ENCODE assay signal across 15 cellular contexts in genomic region chr10:122333037-122333436, GRCh38. TPM values are rescaled to one million over a fixed set of nuclear protein-coding genes. Genes with fewer than 3 reads are reported as not detected.
DNase-seq lines count a peak whose midpoint lies in the region; ATAC-seq and TF ChIP-seq lines count a peak whose summit lies in the region.
"Had no signal": no experiment of that assay in that cellular context is flagged by ENCODE, and none has a peak within 500 bp of the region (broad histone marks: within the 10 kb centered on the region; RNA-seq: fewer than 3 reads in every experiment).

No MANE protein-coding gene starts in this region.

- H3K4me1 ChIP-seq in foreskin keratinocyte, result peaks cover under 1% of the 10 kb centered on the region
- H3K4me1 ChIP-seq: HAP-1, parathyroid adenoma had no signal

- H3K27ac ChIP-seq in foreskin keratinocyte, result no peak overlapping the region
- H3K27ac ChIP-seq: parathyroid adenoma had no signal

- in situ Hi-C loops in GM13977 (cut with MboI; ENCODE audit: low pct_unique_long_range_greater_than_20kb, low sequenced_read_pairs, unreplicated experiment), result loop anchor here (25.0 kb wide), 1 partner anchor 104 kb away; no protein-coding TSS in a partner anchor

- H3K36me3 Mint-ChIP-seq in endothelial cell (ENCODE audit: low read depth, unreplicated experiment), result no peaks in the 10 kb centered on the region

- TF ChIP-seq CTCF in GM13977 (IDR thresholded peaks at IDR 0.05; ENCODE audit: extremely low read depth, insufficient read depth, missing control alignments) (no peak), foreskin keratinocyte (conservative IDR thresholded peaks at IDR 0.05) (no peak), endothelial cell (IDR thresholded peaks at IDR 0.05; ENCODE audit: unreplicated experiment) (no peak)

- no peaks in the 10 kb centered on the region for H3K9me3 Mint-ChIP-seq in endothelial cell (ENCODE audit: unreplicated experiment)
- H3K9me3 Mint-ChIP-seq: activated T-helper 1 cell treated with anti-CD3 and anti-CD28 coated beads, Interleukin-12 subunit alpha, Interleukin-12 subunit beta, Interleukin-2, Interleukin-4 antibody, amounts not matched to agents 30 ng/mL and 10 ng/mL and 1 ng/mL, durations not matched to agents 14 hours and 24 hours and 36 hours had no signal

- H3K27me3 ChIP-seq in foreskin keratinocyte, result no peaks in the 10 kb centered on the region

- no peak overlapping the region for H3K27ac Mint-ChIP-seq in endothelial cell (ENCODE audit: unreplicated experiment)
- H3K27ac Mint-ChIP-seq: activated T-helper 1 cell treated with anti-CD3 and anti-CD28 coated beads, Interleukin-12 subunit alpha, Interleukin-12 subunit beta, Interleukin-2, Interleukin-4 antibody, amounts not matched to agents 30 ng/mL and 10 ng/mL and 1 ng/mL, durations not matched to agents 14 hours and 24 hours and 36 hours had no signal

- DNase-seq in CD1c-positive myeloid dendritic cell (ENCODE audit: extremely low spot score) (peak; percentile 27), GM13977 (ENCODE audit: low spot score) (peak; percentile 22), LHCN-M2 (ENCODE audit: low read depth) (peak; percentile 34), foreskin keratinocyte (no peak), endothelial cell (ENCODE audit: low spot score) (no peak), SK-N-DZ (ENCODE audit: low spot score) (no peak), NCI-H2196 treated with DMSO at 0.1 percent for 48 hours (lab: John Stamatoyannopoulos, UW; ENCODE audit: unreplicated experiment) (no peak), NCI-H345 treated with DMSO at 0.1 percent for 48 hours (lab: John Stamatoyannopoulos, UW; ENCODE audit: unreplicated experiment) (no peak)
- DNase-seq: DND-41, NCI-H2081, NCI-H82, SIG-M5 had no signal

- no peaks in the 10 kb centered on the region for H3K4me1 Mint-ChIP-seq in endothelial cell (ENCODE audit: unreplicated experiment)

- peaks cover 5% of the 10 kb centered on the region for H3K27me3 Mint-ChIP-seq in endothelial cell (ENCODE audit: unreplicated experiment)

- H3K4me3 Mint-ChIP-seq in endothelial cell (ENCODE audit: unreplicated experiment), result no peak overlapping the region
- H3K4me3 Mint-ChIP-seq: activated T-helper 1 cell treated with anti-CD3 and anti-CD28 coated beads, Interleukin-12 subunit alpha, Interleukin-12 subunit beta, Interleukin-2, Interleukin-4 antibody, amounts not matched to agents 30 ng/mL and 10 ng/mL and 1 ng/mL, durations not matched to agents 14 hours and 24 hours and 36 hours had no signal

- ATAC-seq in foreskin keratinocyte, result peak; percentile 67

RNA-seq across cellular contexts. Expression of gene PLEKHA1, which starts 41.5 kb away (rescaled TPM):
- total RNA-seq in LHCN-M2 (2014; rRNA removed) (10.1 and 17.3 TPM in 2 replicates), foreskin keratinocyte (48.6 and 54.8 TPM in 2 replicates), endothelial cell (ENCODE audit: unreplicated experiment) (38.2 TPM)
- polyA plus RNA-seq in LHCN-M2 (2012), result 5.7 TPM
- polyA plus RNA-seq in foreskin keratinocyte, result 13.9 and 14.5 TPM in 2 replicates
- 34.9 and 35.5 TPM in 2 replicates for polyA plus RNA-seq in SK-N-DZ (2014; cell fraction: cytosol; rRNA removed)
- 50.9 and 57.2 TPM in 2 replicates for polyA plus RNA-seq in SK-N-DZ (2014; cell fraction: nucleus; rRNA removed)

Comparison
In these comparisons a context has a peak if more than half of its experiments do, and no peak if none do; other contexts are left out.
1. DNase-seq: peak in CD1c-positive myeloid dendritic cell (single experiment), GM13977 (single experiment) and LHCN-M2 (single experiment); none in foreskin keratinocyte (0 of 2), endothelial cell (single experiment), SK-N-DZ (single experiment), NCI-H2196 treated with DMSO at 0.1 percent for 48 hours (single experiment) and NCI-H345 treated with DMSO at 0.1 percent for 48 hours (single experiment).